ENCODE assay signal across 1 cellular context in the genomic region with DNA sequence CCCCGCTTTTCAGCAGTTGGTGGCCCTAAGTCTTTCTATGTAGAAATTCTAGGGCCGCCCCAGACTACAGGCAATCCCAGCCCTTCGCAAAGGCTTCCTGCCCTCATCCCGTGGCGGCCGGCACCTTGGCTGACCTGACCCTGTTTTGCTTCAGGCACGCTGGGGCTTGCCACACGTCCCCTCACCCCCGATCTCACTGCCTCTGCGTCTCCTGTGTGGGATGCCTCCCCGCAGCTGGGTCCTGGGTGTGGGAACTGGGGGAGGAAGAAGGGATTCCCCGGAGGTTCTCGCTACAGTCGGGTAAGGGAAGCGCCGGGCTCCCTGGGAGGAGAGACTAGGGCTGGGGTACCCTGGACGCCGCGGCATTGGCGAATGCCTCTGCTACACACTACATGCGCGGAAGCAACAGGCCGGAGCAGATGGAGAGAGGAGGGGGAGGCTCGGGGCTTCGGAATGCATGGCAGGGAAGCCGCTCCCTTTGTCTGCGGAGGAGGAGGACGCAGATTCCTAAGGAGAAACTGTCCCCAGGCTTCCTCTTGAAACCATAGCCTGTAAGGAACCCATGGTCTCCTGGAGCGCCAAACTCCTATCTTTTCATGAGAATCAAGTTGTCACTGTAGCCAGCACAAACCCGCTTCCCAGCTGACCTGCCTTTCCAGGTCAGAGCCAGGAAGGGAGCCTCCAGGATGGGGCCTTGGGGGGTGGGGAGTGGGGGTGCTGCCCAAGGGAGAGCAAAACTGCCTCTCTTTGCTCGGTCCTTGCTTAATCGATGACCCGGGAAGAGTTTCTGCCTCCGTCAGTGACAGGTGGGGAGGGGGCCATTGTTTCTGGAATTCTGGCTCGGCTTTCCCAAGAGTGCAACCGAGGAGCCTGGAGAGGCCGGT.
TF ChIP-seq lines count a peak whose summit lies in the region.

No MANE protein-coding gene starts in this region.

TF ChIP-seq in H1, 55 proteins besides CTCF, POLR2A, EP300 and RAD21:
- TF ChIP-seq SIN3A (conservative IDR thresholded peaks at IDR 0.05 in 1 of 2, IDR thresholded peaks at IDR 0.05 in 1 of 2; ENCODE audit: low read depth in 1 of 2, low read length in 2 of 2) (peak in 1 of 2 experiments; percentile 14; a peak in 2 of 4 replicates), HDAC6 (IDR thresholded peaks at IDR 0.05; ENCODE audit: low read depth, low read length) (no peak), RBBP5 (IDR thresholded peaks at IDR 0.05; ENCODE audit: borderline replicate concordance, low read depth, low read length) (peak; percentile 50; the same call in 1 of the 2 replicates), TAF1 (IDR thresholded peaks at IDR 0.05; ENCODE audit: low read depth, low read length) (peak; percentile 50; the same call in 1 of the 2 replicates), KDM4A (IDR thresholded peaks at IDR 0.05; ENCODE audit: low read depth, low read length, severe bottlenecking) (peak; percentile 28), SAP30 (IDR thresholded peaks at IDR 0.05; ENCODE audit: insufficient read depth, insufficient replicate concordance, low read length) (peak; percentile 73), SUZ12 (IDR thresholded peaks at IDR 0.05; ENCODE audit: low read length) (no peak)
- TF ChIP-seq, protein P1, sequence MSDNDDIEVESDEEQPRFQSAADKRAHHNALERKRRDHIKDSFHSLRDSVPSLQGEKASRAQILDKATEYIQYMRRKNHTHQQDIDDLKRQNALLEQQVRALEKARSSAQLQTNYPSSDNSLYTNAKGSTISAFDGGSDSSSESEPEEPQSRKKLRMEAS (IDR thresholded peaks at IDR 0.05), result peak; percentile 39; the same call in 1 of the 2 replicates
